Comparison of ENCODE assay signal across 1 cellular context in genomic region chr4:138437263-138437851, GRCh38.
TF ChIP-seq lines count a peak whose summit lies in the region.

No MANE protein-coding gene starts in this region.

TF ChIP-seq in K562, 482 proteins besides CTCF, POLR2A, EP300 and RAD21 (continues in another document):
- TF ChIP-seq TCF7 (IDR thresholded peaks at IDR 0.05; ENCODE audit: borderline replicate concordance) = no peak
- peak; percentile 56; the same call in 1 of the 2 replicates for TF ChIP-seq ZNF766 (CRISPR knock-in tag; conservative IDR thresholded peaks at IDR 0.05)
- TF ChIP-seq FOXK1 (CRISPR knock-in tag; IDR thresholded peaks at IDR 0.05; ENCODE audit: borderline replicate concordance) = no peak
- peak; percentile 83 for TF ChIP-seq TCF3 (CRISPR knock-in tag; IDR thresholded peaks at IDR 0.05)
- peak; percentile 51; the same call in 1 of the 2 replicates for TF ChIP-seq LEF1 (IDR thresholded peaks at IDR 0.05)
- TF ChIP-seq, protein P1, sequence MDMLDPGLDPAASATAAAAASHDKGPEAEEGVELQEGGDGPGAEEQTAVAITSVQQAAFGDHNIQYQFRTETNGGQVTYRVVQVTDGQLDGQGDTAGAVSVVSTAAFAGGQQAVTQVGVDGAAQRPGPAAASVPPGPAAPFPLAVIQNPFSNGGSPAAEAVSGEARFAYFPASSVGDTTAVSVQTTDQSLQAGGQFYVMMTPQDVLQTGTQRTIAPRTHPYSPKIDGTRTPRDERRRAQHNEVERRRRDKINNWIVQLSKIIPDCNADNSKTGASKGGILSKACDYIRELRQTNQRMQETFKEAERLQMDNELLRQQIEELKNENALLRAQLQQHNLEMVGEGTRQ (CRISPR knock-in tag; IDR thresholded peaks at IDR 0.05) = peak; percentile 77
- TF ChIP-seq FOXM1 (IDR thresholded peaks at IDR 0.05; ENCODE audit: low read depth) = peak; percentile 71; the same call in 1 of the 2 replicates
- TF ChIP-seq FOXM1 (CRISPR knock-in tag; IDR thresholded peaks at IDR 0.05; ENCODE audit: low read depth) = no peak
- 0 out of 2 replicates have a peak, but pooled peaks have one; percentile 15 for TF ChIP-seq ATF4 (CRISPR knock-in tag; IDR thresholded peaks at IDR 0.05)
- peak; percentile 46 for TF ChIP-seq MEIS2 (IDR thresholded peaks at IDR 0.05; ENCODE audit: partially characterized antibody)
- TF ChIP-seq AFF1 (IDR thresholded peaks at IDR 0.05; ENCODE audit: low read depth in 1 of 2, partially characterized antibody in 2 of 2) = no peak
- TF ChIP-seq SFPQ (IDR thresholded peaks at IDR 0.05; ENCODE audit: low read depth, low read length) = no peak
- TF ChIP-seq ZMIZ1 (IDR thresholded peaks at IDR 0.05; ENCODE audit: low read depth in 2 of 2, low read length in 2 of 2) = peak in 1 of 2 experiments; percentile 56; a peak in 1 of 4 replicates
- TF ChIP-seq, protein P2, sequence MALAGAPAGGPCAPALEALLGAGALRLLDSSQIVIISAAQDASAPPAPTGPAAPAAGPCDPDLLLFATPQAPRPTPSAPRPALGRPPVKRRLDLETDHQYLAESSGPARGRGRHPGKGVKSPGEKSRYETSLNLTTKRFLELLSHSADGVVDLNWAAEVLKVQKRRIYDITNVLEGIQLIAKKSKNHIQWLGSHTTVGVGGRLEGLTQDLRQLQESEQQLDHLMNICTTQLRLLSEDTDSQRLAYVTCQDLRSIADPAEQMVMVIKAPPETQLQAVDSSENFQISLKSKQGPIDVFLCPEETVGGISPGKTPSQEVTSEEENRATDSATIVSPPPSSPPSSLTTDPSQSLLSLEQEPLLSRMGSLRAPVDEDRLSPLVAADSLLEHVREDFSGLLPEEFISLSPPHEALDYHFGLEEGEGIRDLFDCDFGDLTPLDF (CRISPR knock-in tag; IDR thresholded peaks at IDR 0.05) = no peak
- TF ChIP-seq HNRNPL (IDR thresholded peaks at IDR 0.05; ENCODE audit: low read depth, low read length) = no peak
- peak in 1 of 2 experiments; percentile 81; a peak in 2 of 4 replicates for TF ChIP-seq RCOR1 (IDR thresholded peaks at IDR 0.05; ENCODE audit: borderline replicate concordance in 1 of 2, low read depth in 2 of 2, low read length in 2 of 2)
- no peak for TF ChIP-seq ATF1 (CRISPR knock-in tag; IDR thresholded peaks at IDR 0.05)
- TF ChIP-seq ATF1 (tag; IDR thresholded peaks at IDR 0.05) = peak; percentile 46
- no peak for TF ChIP-seq U2AF1 (optimal IDR thresholded peaks at IDR 0.05; ENCODE audit: low read depth, low read length)
- TF ChIP-seq TEAD4 (IDR thresholded peaks at IDR 0.05; ENCODE audit: low read length) = peak; percentile 92
- TF ChIP-seq TEAD4 (CRISPR knock-in tag; IDR thresholded peaks at IDR 0.05; ENCODE audit: borderline replicate concordance) = no peak
- TF ChIP-seq MXI1 (IDR thresholded peaks at IDR 0.05; ENCODE audit: low read depth, low read length) = no peak
- TF ChIP-seq, protein P3, sequence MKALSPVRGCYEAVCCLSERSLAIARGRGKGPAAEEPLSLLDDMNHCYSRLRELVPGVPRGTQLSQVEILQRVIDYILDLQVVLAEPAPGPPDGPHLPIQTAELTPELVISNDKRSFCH (CRISPR knock-in tag; IDR thresholded peaks at IDR 0.05) = no peak
- TF ChIP-seq, protein P3 (tag; IDR thresholded peaks at IDR 0.05) = 0 out of 2 replicates have a peak, but pooled peaks have one; percentile 33
- TF ChIP-seq ZNF780A (CRISPR knock-in tag; IDR thresholded peaks at IDR 0.05) = no peak
- TF ChIP-seq FOXA1 (IDR thresholded peaks at IDR 0.05; ENCODE audit: borderline replicate concordance) = no peak
- TF ChIP-seq SLC30A9 (CRISPR knock-in tag; IDR thresholded peaks at IDR 0.05) = no peak
- no peak for TF ChIP-seq ZNF175 (CRISPR knock-in tag; IDR thresholded peaks at IDR 0.05; ENCODE audit: low read depth)
- TF ChIP-seq KDM1A (IDR thresholded peaks at IDR 0.05) = 0 out of 4 replicates have a peak, but pooled peaks have one; percentile 40 to 44
- TF ChIP-seq MAFG (tag; conservative IDR thresholded peaks at IDR 0.05) = 0 out of 2 replicates have a peak, but pooled peaks have one; percentile 19
- no peak for TF ChIP-seq CSDE1 (IDR thresholded peaks at IDR 0.05)
- TF ChIP-seq, protein P4, sequence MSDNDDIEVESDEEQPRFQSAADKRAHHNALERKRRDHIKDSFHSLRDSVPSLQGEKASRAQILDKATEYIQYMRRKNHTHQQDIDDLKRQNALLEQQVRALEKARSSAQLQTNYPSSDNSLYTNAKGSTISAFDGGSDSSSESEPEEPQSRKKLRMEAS (CRISPR knock-in tag; IDR thresholded peaks at IDR 0.05) = no peak
- no peak for TF ChIP-seq SIRT6 (IDR thresholded peaks at IDR 0.05; ENCODE audit: low read depth, low read length)
- 0 out of 2 replicates have a peak, but pooled peaks have one; percentile 53 for TF ChIP-seq CREB3 (tag; conservative IDR thresholded peaks at IDR 0.05; ENCODE audit: low read depth)
- no peak for TF ChIP-seq ZNF584 (CRISPR knock-in tag; IDR thresholded peaks at IDR 0.05; ENCODE audit: low read depth)
- TF ChIP-seq ARID1B (IDR thresholded peaks at IDR 0.05) = peak; percentile 94
- peak in 1 of 2 experiments; percentile 82; a peak in 2 of 3 replicates for TF ChIP-seq CBX3 (IDR thresholded peaks at IDR 0.05; ENCODE audit: borderline replicate concordance in 1 of 2, low read length in 2 of 2)
- no peak for TF ChIP-seq PRMT5 (CRISPR knock-in tag; IDR thresholded peaks at IDR 0.05)
- TF ChIP-seq DMBX1 (CRISPR knock-in tag; IDR thresholded peaks at IDR 0.05; ENCODE audit: borderline replicate concordance) = peak; percentile 25; the same call in 1 of the 2 replicates
- TF ChIP-seq CTBP1 (IDR thresholded peaks at IDR 0.05; ENCODE audit: borderline replicate concordance) = peak; percentile 49; the same call in 1 of the 2 replicates
- peak; percentile 89 for TF ChIP-seq SMARCA4 (IDR thresholded peaks at IDR 0.05)
- peak; percentile 28; the same call in 1 of the 2 replicates for TF ChIP-seq PKNOX1 (IDR thresholded peaks at IDR 0.05)
- TF ChIP-seq SMAD3 (CRISPR knock-in tag; conservative IDR thresholded peaks at IDR 0.05) = 0 out of 2 replicates have a peak, but pooled peaks have one; percentile 18
- no peak for TF ChIP-seq NBN (IDR thresholded peaks at IDR 0.05; ENCODE audit: low read depth)
- peak; percentile 80 for TF ChIP-seq PML (IDR thresholded peaks at IDR 0.05; ENCODE audit: low read length)
- no peak for TF ChIP-seq SNRNP70 (optimal IDR thresholded peaks at IDR 0.05; ENCODE audit: low read depth, low read length)
- TF ChIP-seq MCM5 (IDR thresholded peaks at IDR 0.05; ENCODE audit: low read depth) = no peak
- no peak for TF ChIP-seq HLTF (IDR thresholded peaks at IDR 0.05)
- TF ChIP-seq ZNF274 (IDR thresholded peaks at IDR 0.05; ENCODE audit: borderline replicate concordance, low read depth, low read length) = no peak
- TF ChIP-seq TBL1XR1 (IDR thresholded peaks at IDR 0.05; ENCODE audit: low read length in 2 of 2) = peak in 1 of 2 experiments; percentile 19; a peak in 1 of 4 replicates
- TF ChIP-seq RNF2 (IDR thresholded peaks at IDR 0.05) = peak; percentile 59; the same call in 1 of the 2 replicates
- 0 out of 2 replicates have a peak, but pooled peaks have one; percentile 13 for TF ChIP-seq CC2D1A (IDR thresholded peaks at IDR 0.05)
- TF ChIP-seq MTA3 (IDR thresholded peaks at IDR 0.05; ENCODE audit: borderline replicate concordance) = peak; percentile 23; the same call in 1 of the 2 replicates
- no peak for TF ChIP-seq NFIX (CRISPR knock-in tag; IDR thresholded peaks at IDR 0.05; ENCODE audit: low read depth)
- peak; percentile 93 for TF ChIP-seq DPF2 (IDR thresholded peaks at IDR 0.05)
